9 cellular contexts compared by ENCODE assay signal in genomic region chr3:156605686-156606605, GRCh38. TPM values are rescaled to one million over a fixed set of nuclear protein-coding genes. Genes with fewer than 3 reads are reported as not detected.
A peak's percentile ranks its signal among the peaks of the same experiment; 100 is the strongest.
DNase-seq lines count a peak whose midpoint lies in the region; ATAC-seq and TF ChIP-seq lines count a peak whose summit lies in the region.
"Had no signal": no experiment of that assay in that cellular context is flagged by ENCODE, and none has a peak within 500 bp of the region (broad histone marks: within the 10 kb centered on the region; RNA-seq: fewer than 3 reads in every experiment).

No MANE protein-coding gene starts in this region.

- no peaks in the 10 kb centered on the region for H3K9me2 ChIP-seq in hepatocyte (replicated peaks; ENCODE audit: insufficient read depth)

- H3K4me2 ChIP-seq in hepatocyte = peak overlapping the region; percentile 86

- no peak for ATAC-seq in GM18909 (IDR thresholded peaks at IDR 0.05; ENCODE audit: poor library complexity, unreplicated experiment)

- no peak for TF ChIP-seq POLR2A in prostate gland (IDR thresholded peaks at IDR 0.05)

- H4K20me1 ChIP-seq in hepatocyte (ENCODE audit: insufficient read depth, poor library complexity, severe bottlenecking) = no peaks in the 10 kb centered on the region

- H3K27ac ChIP-seq in HUES48 (ENCODE audit: low read depth, low read length) (peak overlapping the region; percentile 69), hepatocyte (peak overlapping the region; percentile 87), prostate gland (peak overlapping the region; percentile 55 to 56)
- H3K27ac ChIP-seq: C4-2B had no signal

- TF ChIP-seq CTCF in hepatocyte (IDR thresholded peaks at IDR 0.05; ENCODE audit: poor library complexity) (no peak), prostate gland (IDR thresholded peaks at IDR 0.05) (no peak)

- H3K36me3 ChIP-seq in HUES48 (ENCODE audit: control insufficient read depth, insufficient read depth, low read length) (no peaks in the 10 kb centered on the region), hepatocyte (replicated peaks; ENCODE audit: insufficient read depth, low read depth) (no peaks in the 10 kb centered on the region), prostate gland (no peaks in the 10 kb centered on the region)

- H3K79me2 ChIP-seq in hepatocyte = no peaks in the 10 kb centered on the region

- intact Hi-C loops in prostate gland (cut with DNase I) = no loop called here

- peak overlapping the region; percentile 76 for H2AFZ ChIP-seq in hepatocyte

- H3K4me3 ChIP-seq in HUES48 (ENCODE audit: low read depth, low read length) (peak overlapping the region; percentile 67), hepatocyte (peak overlapping the region; percentile 26), prostate gland (peak overlapping the region; percentile 12 to 15)

- peaks cover 13% of the 10 kb centered on the region for H3K4me1 ChIP-seq in HUES48 (ENCODE audit: control insufficient read depth, insufficient read depth, low read length)
- H3K4me1 ChIP-seq in hepatocyte (ENCODE audit: insufficient read depth) = peaks cover 14% of the 10 kb centered on the region
- no peaks in the 10 kb centered on the region for H3K4me1 ChIP-seq in prostate gland (replicated peaks)

- H3K27me3 ChIP-seq in HUES48 (ENCODE audit: control insufficient read depth, insufficient read depth, low read length) (peaks cover 11% of the 10 kb centered on the region; the same call in 1 of the 2 replicates), hepatocyte (no peaks in the 10 kb centered on the region), prostate gland (replicated peaks; ENCODE audit: insufficient read depth) (no peaks in the 10 kb centered on the region)

- WGBS in hepatocyte (ENCODE audit: low lambda C conversion rate, missing lambda C conversion rate) = 7% methylated on average over 37 of the region's 37 CpGs
- 19% methylated on average over 37 of the region's 37 CpGs for WGBS in prostate gland

- DNase-seq in NOMO-1 (lab: John Stamatoyannopoulos, UW; ENCODE audit: unreplicated experiment in 2 of 2) (peak; percentile 45 to 49), NOMO-1 treated with dmso at 0.1 percent for 144 hours (lab: John Stamatoyannopoulos, UW; ENCODE audit: unreplicated experiment) (no peak), amygdala (lab: John Stamatoyannopoulos, UW) (peak in 29 of 56 donors; percentile 7 to 54 (median 30)), hepatocyte (ENCODE audit: low spot score) (peak; percentile 74), prostate gland (ENCODE audit: low spot score) (no peak), superior temporal gyrus (ENCODE audit: extremely low spot score) (no peak)

- peak overlapping the region; percentile 63; the same call in 1 of the 2 replicates for H3K9ac ChIP-seq in HUES48 (ENCODE audit: low read depth, low read length)

- H3K9me3 ChIP-seq in HUES48 (ENCODE audit: control insufficient read depth, insufficient read depth, low read length) (no peaks in the 10 kb centered on the region), hepatocyte (ENCODE audit: low read depth) (no peaks in the 10 kb centered on the region), prostate gland (no peaks in the 10 kb centered on the region)

RNA-seq across cellular contexts. Expression of gene SSR3, which starts 51.0 kb away (rescaled TPM):
- total RNA-seq in hepatocyte (176 and 189 TPM in 2 replicates), prostate gland (100 to 1,000 TPM; 102 to 142 TPM)
- 221 and 271 TPM in 2 replicates for polyA plus RNA-seq in hepatocyte

Comparison
In these comparisons a context has a peak if more than half of its experiments do, and no peak if none do; other contexts are left out.
1. DNase-seq: peak in NOMO-1 (2 of 2), amygdala (29 of 56) and hepatocyte (single experiment); none in NOMO-1 treated with dmso at 0.1 percent for 144 hours (single experiment), prostate gland (single experiment) and superior temporal gyrus (single experiment).
2. H3K4me3 ChIP-seq: peak in every context shown above with its lines; median percentile 67 in HUES48; 26 in hepatocyte; 14 in prostate gland.
3. Peak in every context shown above with its lines, with median percentiles within 50 percentile points of each other: H3K27ac ChIP-seq.